ENCODE assay signal across 22 cellular contexts in genomic region chr21:31870472-31870871, GRCh38. TPM values are rescaled to one million over a fixed set of nuclear protein-coding genes. Genes with fewer than 3 reads are reported as not detected.
"Had no signal": no experiment of that assay in that cellular context is flagged by ENCODE, and none has a peak within 500 bp of the region (broad histone marks: within the 10 kb centered on the region; RNA-seq: fewer than 3 reads in every experiment).

No MANE protein-coding gene starts in this region.

- H3K9me3 Mint-ChIP-seq: memory B cell; naive B cell; stimulated activated effector memory CD8-positive, alpha-beta T cell treated with anti-CD3 and anti-CD28 coated beads, Interleukin-12 subunit alpha, Interleukin-12 subunit beta, amount 100 ng/mL, for 72 hours had no signal

- H3K4me3 Mint-ChIP-seq: memory B cell; stimulated activated effector memory CD8-positive, alpha-beta T cell treated with anti-CD3 and anti-CD28 coated beads, Interleukin-12 subunit alpha, Interleukin-12 subunit beta, amount 100 ng/mL, for 72 hours had no signal

- H3K4me3 ChIP-seq: dorsolateral prefrontal cortex, heart left ventricle, left ventricle myocardium inferior, lower lobe of right lung, pancreas, prostate gland, suprapubic skin, thyroid gland, upper lobe of left lung, uterus had no signal

- H3K27me3 ChIP-seq: pancreas, thyroid gland, uterus had no signal

- H3K27ac Mint-ChIP-seq: memory B cell; naive B cell; stimulated activated effector memory CD8-positive, alpha-beta T cell treated with anti-CD3 and anti-CD28 coated beads, Interleukin-12 subunit alpha, Interleukin-12 subunit beta, amount 100 ng/mL, for 72 hours had no signal

- DNase-seq: cortex of kidney; dorsolateral prefrontal cortex; effector memory CD4-positive, alpha-beta T cell; heart left ventricle; hippocampal formation; left ventricle myocardium inferior; lower lobe of right lung; naive B cell; nucleus accumbens; stimulated activated CD4-positive, alpha-beta T cell treated with anti-CD3 and anti-CD28 coated beads, Interleukin-4, amount 100 ng/mL, for 1 hour; stimulated activated CD8-positive, alpha-beta memory T cell treated with anti-CD3 and anti-CD28 coated beads, Interleukin-4, amount 100 ng/mL, for 48 hours; stimulated activated naive CD8-positive, alpha-beta T cell treated with anti-CD3 and anti-CD28 coated beads, Interleukin-15, Interleukin-2, amounts not matched to agents 100 U/mL and 50 U/mL, for 24 hours; thyroid gland; uterus had no signal

- H3K9me3 ChIP-seq: heart left ventricle, left ventricle myocardium inferior, lower lobe of right lung, pancreas, prostate gland, suprapubic skin, thyroid gland, upper lobe of left lung, uterus had no signal

- H3K27ac ChIP-seq: heart left ventricle, left ventricle myocardium inferior, lower lobe of right lung, pancreas, prostate gland, suprapubic skin, thyroid gland, upper lobe of left lung, uterus had no signal

- H3K4me1 ChIP-seq: prostate gland had no signal

- ATAC-seq: esophagus mucosa; heart left ventricle; lower lobe of right lung; pancreas; stimulated activated effector memory CD8-positive, alpha-beta T cell treated with anti-CD3 and anti-CD28 coated beads, Interleukin-12 subunit alpha, Interleukin-12 subunit beta, amount 100 ng/mL, for 72 hours; stimulated activated naive CD8-positive, alpha-beta T cell treated with anti-CD3 and anti-CD28 coated beads, Interleukin-15, Interleukin-2, amounts not matched to agents 100 U/mL and 50 U/mL, for 24 hours had no signal

- H3K36me3 Mint-ChIP-seq: memory B cell; naive B cell; stimulated activated effector memory CD8-positive, alpha-beta T cell treated with anti-CD3 and anti-CD28 coated beads, Interleukin-12 subunit alpha, Interleukin-12 subunit beta, amount 100 ng/mL, for 72 hours had no signal

- H3K36me3 ChIP-seq: heart left ventricle, left ventricle myocardium inferior, lower lobe of right lung, pancreas, prostate gland, suprapubic skin, thyroid gland, upper lobe of left lung, uterus had no signal

RNA-seq across cellular contexts. Expression of gene HUNK, which starts 2.3 kb away (rescaled TPM):
- total RNA-seq: glomerular endothelial cell had no signal
